Comparison of ENCODE assay signal across 19 cellular contexts in genomic region chr3:111047053-111047452, GRCh38.
"Had no signal": no experiment of that assay in that cellular context is flagged by ENCODE, and none has a peak within 500 bp of the region (broad histone marks: within the 10 kb centered on the region; RNA-seq: fewer than 3 reads in every experiment).

No MANE protein-coding gene starts in this region.

- H3K36me3 ChIP-seq: heart left ventricle, neutrophil, right lobe of liver, tibial artery, upper lobe of left lung, vagina had no signal

- H3K27ac Mint-ChIP-seq: naive thymus-derived CD4-positive, alpha-beta T cell; nephron progenitor cell; stimulated activated effector memory CD8-positive, alpha-beta T cell treated with anti-CD3 and anti-CD28 coated beads, Interleukin-12 subunit alpha, Interleukin-12 subunit beta, amount 100 ng/mL, for 72 hours had no signal

- ATAC-seq: heart left ventricle; naive thymus-derived CD4-positive, alpha-beta T cell; psoas muscle; stimulated activated effector memory CD8-positive, alpha-beta T cell treated with anti-CD3 and anti-CD28 coated beads, Interleukin-12 subunit alpha, Interleukin-12 subunit beta, amount 100 ng/mL, for 72 hours; stimulated activated naive CD8-positive, alpha-beta T cell treated with anti-CD3 and anti-CD28 coated beads, Interleukin-15, Interleukin-2, amounts not matched to agents 100 U/mL and 50 U/mL, for 24 hours had no signal

- H3K4me3 ChIP-seq: coronary artery, heart left ventricle, psoas muscle, right lobe of liver, tibial artery, upper lobe of left lung, vagina had no signal

- H3K4me1 ChIP-seq: heart left ventricle, psoas muscle, tibial artery, upper lobe of left lung, vagina had no signal

- H3K27ac ChIP-seq: coronary artery, heart left ventricle, neutrophil, psoas muscle, tibial artery, upper lobe of left lung, vagina had no signal

- H3K27me3 ChIP-seq: heart left ventricle, neutrophil, right lobe of liver, tibial artery, upper lobe of left lung, vagina had no signal

- H3K9me3 Mint-ChIP-seq: stimulated activated effector memory CD8-positive, alpha-beta T cell treated with anti-CD3 and anti-CD28 coated beads, Interleukin-12 subunit alpha, Interleukin-12 subunit beta, amount 100 ng/mL, for 72 hours had no signal

- H3K9me3 ChIP-seq: neutrophil, psoas muscle, right lobe of liver, tibial artery, upper lobe of left lung, vagina had no signal

- H3K4me1 Mint-ChIP-seq: nephron progenitor cell had no signal

- H3K4me3 Mint-ChIP-seq: naive thymus-derived CD4-positive, alpha-beta T cell; nephron progenitor cell; stimulated activated effector memory CD8-positive, alpha-beta T cell treated with anti-CD3 and anti-CD28 coated beads, Interleukin-12 subunit alpha, Interleukin-12 subunit beta, amount 100 ng/mL, for 72 hours had no signal

- H3K36me3 Mint-ChIP-seq: naive thymus-derived CD4-positive, alpha-beta T cell; stimulated activated effector memory CD8-positive, alpha-beta T cell treated with anti-CD3 and anti-CD28 coated beads, Interleukin-12 subunit alpha, Interleukin-12 subunit beta, amount 100 ng/mL, for 72 hours had no signal

- DNase-seq: effector CD4-positive, alpha-beta T cell; foreskin melanocyte; heart left ventricle; hippocampal formation; kidney glomerular epithelial cell; naive thymus-derived CD4-positive, alpha-beta T cell; nephron progenitor cell; psoas muscle; retina; right lobe of liver; stimulated activated CD4-positive, alpha-beta T cell treated with anti-CD3 and anti-CD28 coated beads, Interleukin-4, amount 100 ng/mL, for 1 hour; stimulated activated CD8-positive, alpha-beta memory T cell treated with anti-CD3 and anti-CD28 coated beads, Interleukin-4, amount 100 ng/mL, for 48 hours; stimulated activated naive CD8-positive, alpha-beta T cell treated with anti-CD3 and anti-CD28 coated beads, Interleukin-15, Interleukin-2, amounts not matched to agents 100 U/mL and 50 U/mL, for 24 hours; tibial artery; upper lobe of left lung had no signal
